ENCODE assay signal across 1 cellular context in the genomic region with DNA sequence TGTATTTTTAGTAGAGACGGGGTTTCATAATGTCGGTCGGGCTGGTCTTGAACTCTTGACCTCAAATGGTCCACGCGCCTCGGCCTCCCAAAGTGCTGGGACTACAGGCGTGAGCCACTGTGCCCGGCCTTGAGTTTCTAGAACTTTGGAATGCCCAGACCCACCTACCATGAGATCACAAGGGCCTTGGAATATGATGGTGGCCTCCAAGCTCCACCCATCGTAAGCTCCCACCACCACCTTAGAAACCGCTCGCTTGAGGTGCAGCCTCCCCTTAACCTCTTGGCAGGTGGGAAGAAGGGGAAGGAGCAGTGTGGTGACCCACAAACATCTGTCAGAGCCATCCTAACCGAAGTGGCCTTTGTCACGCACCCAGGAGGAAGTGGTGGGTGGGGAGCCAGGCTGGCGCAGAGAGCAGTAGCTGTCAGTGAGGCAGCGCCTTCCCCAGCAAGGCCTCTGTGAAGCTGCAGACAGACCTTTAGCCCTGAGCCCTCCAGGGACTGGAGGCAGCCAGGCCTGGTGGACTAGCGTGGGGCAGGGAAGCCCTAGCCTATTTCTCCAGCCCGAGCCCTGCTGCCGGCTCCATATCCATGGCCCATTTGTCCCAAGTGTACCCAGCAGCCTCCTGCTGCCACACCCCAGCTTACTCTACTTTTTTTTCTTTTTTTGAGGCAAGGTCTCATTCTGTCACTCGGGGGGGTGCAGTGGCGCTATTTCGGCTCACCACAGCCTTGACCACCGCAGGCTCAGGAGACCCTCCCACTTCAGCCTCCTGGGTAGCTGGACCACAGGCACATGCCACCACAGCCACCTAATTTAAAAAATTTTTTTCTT.
A peak's percentile ranks its signal among the peaks of the same experiment; 100 is the strongest.
TF ChIP-seq lines count a peak whose summit lies in the region.

No MANE protein-coding gene starts in this region.

TF ChIP-seq in GM12878, 131 proteins besides CTCF, POLR2A, EP300 and RAD21 (continues in another document):
- TF ChIP-seq, protein P1, sequence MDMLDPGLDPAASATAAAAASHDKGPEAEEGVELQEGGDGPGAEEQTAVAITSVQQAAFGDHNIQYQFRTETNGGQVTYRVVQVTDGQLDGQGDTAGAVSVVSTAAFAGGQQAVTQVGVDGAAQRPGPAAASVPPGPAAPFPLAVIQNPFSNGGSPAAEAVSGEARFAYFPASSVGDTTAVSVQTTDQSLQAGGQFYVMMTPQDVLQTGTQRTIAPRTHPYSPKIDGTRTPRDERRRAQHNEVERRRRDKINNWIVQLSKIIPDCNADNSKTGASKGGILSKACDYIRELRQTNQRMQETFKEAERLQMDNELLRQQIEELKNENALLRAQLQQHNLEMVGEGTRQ (IDR thresholded peaks at IDR 0.05; ENCODE audit: borderline replicate concordance, low read depth, low read length) = no peak
- TF ChIP-seq, protein P2, sequence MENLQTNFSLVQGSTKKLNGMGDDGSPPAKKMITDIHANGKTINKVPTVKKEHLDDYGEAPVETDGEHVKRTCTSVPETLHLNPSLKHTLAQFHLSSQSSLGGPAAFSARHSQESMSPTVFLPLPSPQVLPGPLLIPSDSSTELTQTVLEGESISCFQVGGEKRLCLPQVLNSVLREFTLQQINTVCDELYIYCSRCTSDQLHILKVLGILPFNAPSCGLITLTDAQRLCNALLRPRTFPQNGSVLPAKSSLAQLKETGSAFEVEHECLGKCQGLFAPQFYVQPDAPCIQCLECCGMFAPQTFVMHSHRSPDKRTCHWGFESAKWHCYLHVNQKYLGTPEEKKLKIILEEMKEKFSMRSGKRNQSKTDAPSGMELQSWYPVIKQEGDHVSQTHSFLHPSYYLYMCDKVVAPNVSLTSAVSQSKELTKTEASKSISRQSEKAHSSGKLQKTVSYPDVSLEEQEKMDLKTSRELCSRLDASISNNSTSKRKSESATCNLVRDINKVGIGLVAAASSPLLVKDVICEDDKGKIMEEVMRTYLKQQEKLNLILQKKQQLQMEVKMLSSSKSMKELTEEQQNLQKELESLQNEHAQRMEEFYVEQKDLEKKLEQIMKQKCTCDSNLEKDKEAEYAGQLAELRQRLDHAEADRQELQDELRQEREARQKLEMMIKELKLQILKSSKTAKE (IDR thresholded peaks at IDR 0.05; ENCODE audit: low read depth, poor library complexity, severe bottlenecking) = peak; percentile 90
- peak; percentile 88 for TF ChIP-seq IRF4 (IDR thresholded peaks at IDR 0.05; ENCODE audit: low read depth, low read length)
- peak; percentile 97 for TF ChIP-seq CREM (IDR thresholded peaks at IDR 0.05; ENCODE audit: low read depth)
- TF ChIP-seq TAF1 (IDR thresholded peaks at IDR 0.05; ENCODE audit: borderline replicate concordance, low read depth, low read length) = peak; percentile 85
- TF ChIP-seq, protein P3, sequence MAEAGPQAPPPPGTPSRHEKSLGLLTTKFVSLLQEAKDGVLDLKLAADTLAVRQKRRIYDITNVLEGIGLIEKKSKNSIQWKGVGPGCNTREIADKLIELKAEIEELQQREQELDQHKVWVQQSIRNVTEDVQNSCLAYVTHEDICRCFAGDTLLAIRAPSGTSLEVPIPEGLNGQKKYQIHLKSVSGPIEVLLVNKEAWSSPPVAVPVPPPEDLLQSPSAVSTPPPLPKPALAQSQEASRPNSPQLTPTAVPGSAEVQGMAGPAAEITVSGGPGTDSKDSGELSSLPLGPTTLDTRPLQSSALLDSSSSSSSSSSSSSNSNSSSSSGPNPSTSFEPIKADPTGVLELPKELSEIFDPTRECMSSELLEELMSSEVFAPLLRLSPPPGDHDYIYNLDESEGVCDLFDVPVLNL (IDR thresholded peaks at IDR 0.05; ENCODE audit: low read depth, low read length) = no peak
- TF ChIP-seq PAX5 (IDR thresholded peaks at IDR 0.05; ENCODE audit: borderline replicate concordance, low read depth, low read length) = peak; percentile 99
- TF ChIP-seq, protein P4, sequence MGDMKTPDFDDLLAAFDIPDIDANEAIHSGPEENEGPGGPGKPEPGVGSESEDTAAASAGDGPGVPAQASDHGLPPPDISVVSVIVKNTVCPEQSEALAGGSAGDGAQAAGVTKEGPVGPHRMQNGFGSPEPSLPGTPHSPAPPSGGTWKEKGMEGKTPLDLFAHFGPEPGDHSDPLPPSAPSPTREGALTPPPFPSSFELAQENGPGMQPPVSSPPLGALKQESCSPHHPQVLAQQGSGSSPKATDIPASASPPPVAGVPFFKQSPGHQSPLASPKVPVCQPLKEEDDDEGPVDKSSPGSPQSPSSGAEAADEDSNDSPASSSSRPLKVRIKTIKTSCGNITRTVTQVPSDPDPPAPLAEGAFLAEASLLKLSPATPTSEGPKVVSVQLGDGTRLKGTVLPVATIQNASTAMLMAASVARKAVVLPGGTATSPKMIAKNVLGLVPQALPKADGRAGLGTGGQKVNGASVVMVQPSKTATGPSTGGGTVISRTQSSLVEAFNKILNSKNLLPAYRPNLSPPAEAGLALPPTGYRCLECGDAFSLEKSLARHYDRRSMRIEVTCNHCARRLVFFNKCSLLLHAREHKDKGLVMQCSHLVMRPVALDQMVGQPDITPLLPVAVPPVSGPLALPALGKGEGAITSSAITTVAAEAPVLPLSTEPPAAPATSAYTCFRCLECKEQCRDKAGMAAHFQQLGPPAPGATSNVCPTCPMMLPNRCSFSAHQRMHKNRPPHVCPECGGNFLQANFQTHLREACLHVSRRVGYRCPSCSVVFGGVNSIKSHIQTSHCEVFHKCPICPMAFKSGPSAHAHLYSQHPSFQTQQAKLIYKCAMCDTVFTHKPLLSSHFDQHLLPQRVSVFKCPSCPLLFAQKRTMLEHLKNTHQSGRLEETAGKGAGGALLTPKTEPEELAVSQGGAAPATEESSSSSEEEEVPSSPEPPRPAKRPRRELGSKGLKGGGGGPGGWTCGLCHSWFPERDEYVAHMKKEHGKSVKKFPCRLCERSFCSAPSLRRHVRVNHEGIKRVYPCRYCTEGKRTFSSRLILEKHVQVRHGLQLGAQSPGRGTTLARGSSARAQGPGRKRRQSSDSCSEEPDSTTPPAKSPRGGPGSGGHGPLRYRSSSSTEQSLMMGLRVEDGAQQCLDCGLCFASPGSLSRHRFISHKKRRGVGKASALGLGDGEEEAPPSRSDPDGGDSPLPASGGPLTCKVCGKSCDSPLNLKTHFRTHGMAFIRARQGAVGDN (IDR thresholded peaks at IDR 0.05) = peak; percentile 97
- TF ChIP-seq, protein P5, sequence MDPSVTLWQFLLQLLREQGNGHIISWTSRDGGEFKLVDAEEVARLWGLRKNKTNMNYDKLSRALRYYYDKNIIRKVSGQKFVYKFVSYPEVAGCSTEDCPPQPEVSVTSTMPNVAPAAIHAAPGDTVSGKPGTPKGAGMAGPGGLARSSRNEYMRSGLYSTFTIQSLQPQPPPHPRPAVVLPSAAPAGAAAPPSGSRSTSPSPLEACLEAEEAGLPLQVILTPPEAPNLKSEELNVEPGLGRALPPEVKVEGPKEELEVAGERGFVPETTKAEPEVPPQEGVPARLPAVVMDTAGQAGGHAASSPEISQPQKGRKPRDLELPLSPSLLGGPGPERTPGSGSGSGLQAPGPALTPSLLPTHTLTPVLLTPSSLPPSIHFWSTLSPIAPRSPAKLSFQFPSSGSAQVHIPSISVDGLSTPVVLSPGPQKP (IDR thresholded peaks at IDR 0.05; ENCODE audit: low read depth, low read length) = peak; percentile 48; the same call in 1 of the 2 replicates
- TF ChIP-seq, protein P6, sequence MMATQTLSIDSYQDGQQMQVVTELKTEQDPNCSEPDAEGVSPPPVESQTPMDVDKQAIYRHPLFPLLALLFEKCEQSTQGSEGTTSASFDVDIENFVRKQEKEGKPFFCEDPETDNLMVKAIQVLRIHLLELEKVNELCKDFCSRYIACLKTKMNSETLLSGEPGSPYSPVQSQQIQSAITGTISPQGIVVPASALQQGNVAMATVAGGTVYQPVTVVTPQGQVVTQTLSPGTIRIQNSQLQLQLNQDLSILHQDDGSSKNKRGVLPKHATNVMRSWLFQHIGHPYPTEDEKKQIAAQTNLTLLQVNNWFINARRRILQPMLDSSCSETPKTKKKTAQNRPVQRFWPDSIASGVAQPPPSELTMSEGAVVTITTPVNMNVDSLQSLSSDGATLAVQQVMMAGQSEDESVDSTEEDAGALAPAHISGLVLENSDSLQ (IDR thresholded peaks at IDR 0.05) = peak; percentile 80
- TF ChIP-seq TBL1XR1 (IDR thresholded peaks at IDR 0.05; ENCODE audit: low read depth, low read length) = peak; percentile 89; the same call in 1 of the 2 replicates
- peak; percentile 90 to 94 for TF ChIP-seq BHLHE40 (IDR thresholded peaks at IDR 0.05; ENCODE audit: borderline replicate concordance in 1 of 2, low read depth in 2 of 2, low read length in 1 of 2)
- TF ChIP-seq KAT2A (conservative IDR thresholded peaks at IDR 0.05; ENCODE audit: control insufficient read depth, low read depth, low read length) = no peak
- TF ChIP-seq, protein P7, sequence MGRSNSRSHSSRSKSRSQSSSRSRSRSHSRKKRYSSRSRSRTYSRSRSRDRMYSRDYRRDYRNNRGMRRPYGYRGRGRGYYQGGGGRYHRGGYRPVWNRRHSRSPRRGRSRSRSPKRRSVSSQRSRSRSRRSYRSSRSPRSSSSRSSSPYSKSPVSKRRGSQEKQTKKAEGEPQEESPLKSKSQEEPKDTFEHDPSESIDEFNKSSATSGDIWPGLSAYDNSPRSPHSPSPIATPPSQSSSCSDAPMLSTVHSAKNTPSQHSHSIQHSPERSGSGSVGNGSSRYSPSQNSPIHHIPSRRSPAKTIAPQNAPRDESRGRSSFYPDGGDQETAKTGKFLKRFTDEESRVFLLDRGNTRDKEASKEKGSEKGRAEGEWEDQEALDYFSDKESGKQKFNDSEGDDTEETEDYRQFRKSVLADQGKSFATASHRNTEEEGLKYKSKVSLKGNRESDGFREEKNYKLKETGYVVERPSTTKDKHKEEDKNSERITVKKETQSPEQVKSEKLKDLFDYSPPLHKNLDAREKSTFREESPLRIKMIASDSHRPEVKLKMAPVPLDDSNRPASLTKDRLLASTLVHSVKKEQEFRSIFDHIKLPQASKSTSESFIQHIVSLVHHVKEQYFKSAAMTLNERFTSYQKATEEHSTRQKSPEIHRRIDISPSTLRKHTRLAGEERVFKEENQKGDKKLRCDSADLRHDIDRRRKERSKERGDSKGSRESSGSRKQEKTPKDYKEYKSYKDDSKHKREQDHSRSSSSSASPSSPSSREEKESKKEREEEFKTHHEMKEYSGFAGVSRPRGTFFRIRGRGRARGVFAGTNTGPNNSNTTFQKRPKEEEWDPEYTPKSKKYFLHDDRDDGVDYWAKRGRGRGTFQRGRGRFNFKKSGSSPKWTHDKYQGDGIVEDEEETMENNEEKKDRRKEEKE (IDR thresholded peaks at IDR 0.05) = no peak
- peak; percentile 86 for TF ChIP-seq ATF7 (IDR thresholded peaks at IDR 0.05; ENCODE audit: low read depth)
- peak; percentile 70; the same call in 1 of the 2 replicates for TF ChIP-seq ZNF384 (IDR thresholded peaks at IDR 0.05; ENCODE audit: borderline replicate concordance, low read depth, low read length)
- TF ChIP-seq BCL11A (IDR thresholded peaks at IDR 0.05; ENCODE audit: low read depth, low read length) = peak; percentile 100
- TF ChIP-seq TCF3 (IDR thresholded peaks at IDR 0.05; ENCODE audit: borderline replicate concordance, insufficient read depth, low read depth, low read length) = peak; percentile 100
- TF ChIP-seq, protein P8, sequence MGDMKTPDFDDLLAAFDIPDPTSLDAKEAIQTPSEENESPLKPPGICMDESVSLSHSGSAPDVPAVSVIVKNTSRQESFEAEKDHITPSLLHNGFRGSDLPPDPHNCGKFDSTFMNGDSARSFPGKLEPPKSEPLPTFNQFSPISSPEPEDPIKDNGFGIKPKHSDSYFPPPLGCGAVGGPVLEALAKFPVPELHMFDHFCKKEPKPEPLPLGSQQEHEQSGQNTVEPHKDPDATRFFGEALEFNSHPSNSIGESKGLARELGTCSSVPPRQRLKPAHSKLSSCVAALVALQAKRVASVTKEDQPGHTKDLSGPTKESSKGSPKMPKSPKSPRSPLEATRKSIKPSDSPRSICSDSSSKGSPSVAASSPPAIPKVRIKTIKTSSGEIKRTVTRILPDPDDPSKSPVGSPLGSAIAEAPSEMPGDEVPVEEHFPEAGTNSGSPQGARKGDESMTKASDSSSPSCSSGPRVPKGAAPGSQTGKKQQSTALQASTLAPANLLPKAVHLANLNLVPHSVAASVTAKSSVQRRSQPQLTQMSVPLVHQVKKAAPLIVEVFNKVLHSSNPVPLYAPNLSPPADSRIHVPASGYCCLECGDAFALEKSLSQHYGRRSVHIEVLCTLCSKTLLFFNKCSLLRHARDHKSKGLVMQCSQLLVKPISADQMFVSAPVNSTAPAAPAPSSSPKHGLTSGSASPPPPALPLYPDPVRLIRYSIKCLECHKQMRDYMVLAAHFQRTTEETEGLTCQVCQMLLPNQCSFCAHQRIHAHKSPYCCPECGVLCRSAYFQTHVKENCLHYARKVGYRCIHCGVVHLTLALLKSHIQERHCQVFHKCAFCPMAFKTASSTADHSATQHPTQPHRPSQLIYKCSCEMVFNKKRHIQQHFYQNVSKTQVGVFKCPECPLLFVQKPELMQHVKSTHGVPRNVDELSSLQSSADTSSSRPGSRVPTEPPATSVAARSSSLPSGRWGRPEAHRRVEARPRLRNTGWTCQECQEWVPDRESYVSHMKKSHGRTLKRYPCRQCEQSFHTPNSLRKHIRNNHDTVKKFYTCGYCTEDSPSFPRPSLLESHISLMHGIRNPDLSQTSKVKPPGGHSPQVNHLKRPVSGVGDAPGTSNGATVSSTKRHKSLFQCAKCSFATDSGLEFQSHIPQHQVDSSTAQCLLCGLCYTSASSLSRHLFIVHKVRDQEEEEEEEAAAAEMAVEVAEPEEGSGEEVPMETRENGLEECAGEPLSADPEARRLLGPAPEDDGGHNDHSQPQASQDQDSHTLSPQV (IDR thresholded peaks at IDR 0.05) = 0 out of 2 replicates have a peak, but pooled peaks have one; percentile 58
- TF ChIP-seq TCF12 (IDR thresholded peaks at IDR 0.05; ENCODE audit: low read depth, low read length) = peak; percentile 100
- peak; percentile 100 for TF ChIP-seq FOXM1 (IDR thresholded peaks at IDR 0.05; ENCODE audit: low read depth, low read length)
- peak; percentile 61; the same call in 1 of the 2 replicates for TF ChIP-seq NR2C1 (IDR thresholded peaks at IDR 0.05)
- TF ChIP-seq CHD1 (IDR thresholded peaks at IDR 0.05; ENCODE audit: low read depth, low read length) = peak; percentile 78; the same call in 1 of the 2 replicates
- no peak for TF ChIP-seq GABPA (IDR thresholded peaks at IDR 0.05; ENCODE audit: low read depth)
- TF ChIP-seq MEF2B (IDR thresholded peaks at IDR 0.05; ENCODE audit: partially characterized antibody, poor library complexity, severe bottlenecking) = peak; percentile 92
- peak; percentile 73; the same call in 1 of the 2 replicates for TF ChIP-seq PML (IDR thresholded peaks at IDR 0.05; ENCODE audit: low read length)
- TF ChIP-seq ETV6 (conservative IDR thresholded peaks at IDR 0.05 in 1 of 2, IDR thresholded peaks at IDR 0.05 in 1 of 2; ENCODE audit: borderline replicate concordance in 1 of 2, low read depth in 1 of 2) = peak in 1 of 2 experiments; percentile 91; a peak in 2 of 4 replicates
- TF ChIP-seq, protein P9, sequence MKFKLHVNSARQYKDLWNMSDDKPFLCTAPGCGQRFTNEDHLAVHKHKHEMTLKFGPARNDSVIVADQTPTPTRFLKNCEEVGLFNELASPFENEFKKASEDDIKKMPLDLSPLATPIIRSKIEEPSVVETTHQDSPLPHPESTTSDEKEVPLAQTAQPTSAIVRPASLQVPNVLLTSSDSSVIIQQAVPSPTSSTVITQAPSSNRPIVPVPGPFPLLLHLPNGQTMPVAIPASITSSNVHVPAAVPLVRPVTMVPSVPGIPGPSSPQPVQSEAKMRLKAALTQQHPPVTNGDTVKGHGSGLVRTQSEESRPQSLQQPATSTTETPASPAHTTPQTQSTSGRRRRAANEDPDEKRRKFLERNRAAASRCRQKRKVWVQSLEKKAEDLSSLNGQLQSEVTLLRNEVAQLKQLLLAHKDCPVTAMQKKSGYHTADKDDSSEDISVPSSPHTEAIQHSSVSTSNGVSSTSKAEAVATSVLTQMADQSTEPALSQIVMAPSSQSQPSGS (IDR thresholded peaks at IDR 0.05; ENCODE audit: low read length) = peak; percentile 91
- no peak for TF ChIP-seq STAT3 (IDR thresholded peaks at IDR 0.05; ENCODE audit: low read depth, low read length)
- TF ChIP-seq MXI1 (IDR thresholded peaks at IDR 0.05; ENCODE audit: low read depth, low read length) = peak; percentile 74
